16 cellular contexts compared by ENCODE assay signal in genomic region chr22:48658871-48659270, GRCh38.
"Had no signal": no experiment of that assay in that cellular context is flagged by ENCODE, and none has a peak within 500 bp of the region (broad histone marks: within the 10 kb centered on the region; RNA-seq: fewer than 3 reads in every experiment).

No MANE protein-coding gene starts in this region.

- DNase-seq: dermis blood vessel endothelial cell; dorsolateral prefrontal cortex; effector CD4-positive, alpha-beta T cell; effector memory CD4-positive, alpha-beta T cell; foreskin keratinocyte; hippocampal formation; left colon; left ventricle myocardium inferior; lower lobe of right lung; mesenchymal stem cell; midbrain had no signal

- ATAC-seq: foreskin keratinocyte, gastroesophageal sphincter, left colon, left lobe of liver, lower lobe of right lung had no signal

- H3K4me1 ChIP-seq: esophagus muscularis mucosa, foreskin keratinocyte, gastroesophageal sphincter, heart right ventricle, left ventricle myocardium inferior, lower lobe of right lung had no signal

- H3K27me3 ChIP-seq: dorsolateral prefrontal cortex, foreskin keratinocyte had no signal

- H3K27ac ChIP-seq: coronary artery, esophagus muscularis mucosa, foreskin keratinocyte, gastroesophageal sphincter, heart right ventricle, left ventricle myocardium inferior, lower lobe of right lung had no signal

- H3K4me3 ChIP-seq: coronary artery, dorsolateral prefrontal cortex, esophagus muscularis mucosa, gastroesophageal sphincter, heart right ventricle, left ventricle myocardium inferior, lower lobe of right lung had no signal

- H3K36me3 ChIP-seq: esophagus muscularis mucosa, gastroesophageal sphincter, heart right ventricle, left ventricle myocardium inferior, lower lobe of right lung had no signal
